Comparison of ENCODE assay signal across 11 cellular contexts in genomic region chr1:23627065-23627464, GRCh38.
A peak's percentile ranks its signal among the peaks of the same experiment; 100 is the strongest.
DNase-seq lines count a peak whose midpoint lies in the region; ATAC-seq, FAIRE-seq and TF ChIP-seq lines count a peak whose summit lies in the region.
"Had no signal": no experiment of that assay in that cellular context is flagged by ENCODE, and none has a peak within 500 bp of the region (broad histone marks: within the 10 kb centered on the region; RNA-seq: fewer than 3 reads in every experiment).

No MANE protein-coding gene starts in this region.

- peak; percentile 41 for ATAC-seq in effector memory CD8-positive, alpha-beta T cell (replicated peaks)
- ATAC-seq in gastroesophageal sphincter, result no peak
- ATAC-seq: Right ventricle myocardium inferior had no signal

- TF ChIP-seq POLR2A in gastroesophageal sphincter (IDR thresholded peaks at IDR 0.05), result no peak

- peak overlapping the region; percentile 57 to 68 for H3K4me3 Mint-ChIP-seq in effector memory CD8-positive, alpha-beta T cell
- H3K4me3 Mint-ChIP-seq: nephron progenitor cell had no signal

- H3K9me3 ChIP-seq in SU-DHL-6 (ENCODE audit: insufficient read depth, low read length), result no peaks in the 10 kb centered on the region
- H3K9me3 ChIP-seq in small intestine (ENCODE audit: control insufficient read depth, low read depth), result no peaks in the 10 kb centered on the region
- H3K9me3 ChIP-seq in SK-N-SH, result no peaks in the 10 kb centered on the region
- H3K9me3 ChIP-seq in gastroesophageal sphincter, result no peaks in the 10 kb centered on the region

- H3K4me1 ChIP-seq in small intestine (ENCODE audit: control insufficient read depth in 2 of 2, insufficient read depth in 1 of 2, low read depth in 1 of 2, low read length in 1 of 2), result no peaks in the 10 kb centered on the region
- H3K4me1 ChIP-seq in SK-N-SH (ENCODE audit: control insufficient read depth in 1 of 2, insufficient read depth in 2 of 2, low read depth in 1 of 2, low read length in 1 of 2), result no peaks in the 10 kb centered on the region
- no peaks in the 10 kb centered on the region for H3K4me1 ChIP-seq in gastroesophageal sphincter

- no peak overlapping the region for H3K4me3 ChIP-seq in SU-DHL-6 (ENCODE audit: insufficient read depth, low read length, poor library complexity, severe bottlenecking)
- H3K4me3 ChIP-seq in small intestine (ENCODE audit: low read depth in 1 of 2, low read length in 2 of 2), result no peak overlapping the region
- no peak overlapping the region for H3K4me3 ChIP-seq in SK-N-SH (ENCODE audit: low read depth in 2 of 2, low read length in 1 of 2)
- no peak overlapping the region for H3K4me3 ChIP-seq in gastroesophageal sphincter

- H3K79me2 ChIP-seq in SU-DHL-6 (ENCODE audit: insufficient read depth, low read length) (no peaks in the 10 kb centered on the region), SK-N-SH (ENCODE audit: insufficient read depth) (no peaks in the 10 kb centered on the region)

- TF ChIP-seq RAD21 in SK-N-SH (IDR thresholded peaks at IDR 0.05; ENCODE audit: low read length), result no peak

- no peaks in the 10 kb centered on the region for H3K36me3 Mint-ChIP-seq in effector memory CD8-positive, alpha-beta T cell (ENCODE audit: insufficient read depth)

- H3K4me1 Mint-ChIP-seq in effector memory CD8-positive, alpha-beta T cell (ENCODE audit: low read depth in 2 of 2), result peaks cover 10 to 11% of the 10 kb centered on the region in 2 donors

- POLR2A ChIA-PET in SK-N-SH (lab: Yijun Ruan, JAX), result no interaction called here

- TF ChIP-seq CTCF in SU-DHL-6 (IDR thresholded peaks at IDR 0.05; ENCODE audit: insufficient read depth, low read length, poor library complexity, severe bottlenecking) (no peak), SK-N-SH (IDR thresholded peaks at IDR 0.05) (no peak), gastroesophageal sphincter (IDR thresholded peaks at IDR 0.05) (no peak)

- H3F3A ChIP-seq in SU-DHL-6 (ENCODE audit: insufficient read depth), result peaks cover 10% of the 10 kb centered on the region
- peaks cover 3% of the 10 kb centered on the region for H3F3A ChIP-seq in SK-N-SH (replicated peaks; ENCODE audit: insufficient read depth)

- H4K20me1 ChIP-seq in SU-DHL-6 (ENCODE audit: low read depth, low read length) (no peaks in the 10 kb centered on the region), SK-N-SH (ENCODE audit: insufficient read depth) (no peaks in the 10 kb centered on the region)

- TF ChIP-seq EP300 in SK-N-SH (IDR thresholded peaks at IDR 0.05; ENCODE audit: borderline replicate concordance in 1 of 2, low read depth in 1 of 2, low read length in 1 of 2) (no peak), gastroesophageal sphincter (IDR thresholded peaks at IDR 0.05) (no peak)

- H3K9me3 Mint-ChIP-seq in effector memory CD8-positive, alpha-beta T cell, result peaks cover 4 to 8% of the 10 kb centered on the region in 2 donors
- H3K9me3 Mint-ChIP-seq: nephron progenitor cell had no signal

- FAIRE-seq in GM18507 (lab: Jason Lieb, UNC) (peak; percentile 12), small intestine (lab: Jason Lieb, UNC) (no peak)
- FAIRE-seq: endometrium had no signal

- H3K9ac ChIP-seq in SU-DHL-6 (ENCODE audit: low read length) (no peak overlapping the region), SK-N-SH (no peak overlapping the region)

- no peak overlapping the region for H3K27ac Mint-ChIP-seq in effector memory CD8-positive, alpha-beta T cell
- H3K27ac Mint-ChIP-seq: nephron progenitor cell had no signal

- H3K36me3 ChIP-seq in SU-DHL-6 (ENCODE audit: low read length) (no peaks in the 10 kb centered on the region), small intestine (ENCODE audit: control insufficient read depth in 2 of 2, insufficient read depth in 2 of 2, low read length in 2 of 2) (no peaks in the 10 kb centered on the region), SK-N-SH (replicated peaks in 1 of 2; ENCODE audit: control insufficient read depth in 1 of 2, insufficient read depth in 2 of 2, low read length in 1 of 2) (no peaks in the 10 kb centered on the region), gastroesophageal sphincter (no peaks in the 10 kb centered on the region)

- peaks cover 0 to 6% of the 10 kb centered on the region in 2 donors for H3K27me3 Mint-ChIP-seq in effector memory CD8-positive, alpha-beta T cell

- H3K27ac ChIP-seq in SU-DHL-6 (ENCODE audit: low read depth, low read length) (no peak overlapping the region), small intestine (ENCODE audit: low read depth in 1 of 2, low read length in 1 of 2) (peak overlapping the region in 1 of 2 donors; percentile 34), SK-N-SH (ENCODE audit: low read depth in 2 of 2, low read length in 1 of 2) (no peak overlapping the region), gastroesophageal sphincter (no peak overlapping the region)

- H3K27me3 ChIP-seq in SU-DHL-6 (ENCODE audit: low read length), result no peaks in the 10 kb centered on the region
- H3K27me3 ChIP-seq in small intestine (ENCODE audit: control insufficient read depth in 2 of 2, insufficient read depth in 2 of 2, low read length in 2 of 2), result no peaks in the 10 kb centered on the region
- H3K27me3 ChIP-seq in SK-N-SH (ENCODE audit: insufficient read depth), result no peaks in the 10 kb centered on the region
- H3K27me3 ChIP-seq in gastroesophageal sphincter, result no peaks in the 10 kb centered on the region

- no peak for DNase-seq in GM18507 (ENCODE audit: extremely low spot score, insufficient read length, low read depth)
- DNase-seq in effector memory CD8-positive, alpha-beta T cell, result no peak
- peak; percentile 66 for DNase-seq in small intestine
- DNase-seq in SK-N-SH, result no peak
- no peak for DNase-seq in stimulated activated CD4-positive, alpha-beta T cell treated with anti-CD3 and anti-CD28 coated beads, Interleukin-4, amount 100 ng/mL, for 24 hours
- DNase-seq: amygdala, nephron progenitor cell had no signal

- H3K9me2 ChIP-seq in SU-DHL-6 (replicated peaks; ENCODE audit: insufficient read depth, low read length) (no peaks in the 10 kb centered on the region), SK-N-SH (no peaks in the 10 kb centered on the region)

- 10 to 51% (median 20%) methylated on average over 8 of the region's 8 CpGs for WGBS in small intestine, 3 donors
- 82% methylated on average over 7 of the region's 8 CpGs for WGBS in SK-N-SH (ENCODE audit: low lambda C conversion rate)
- 65 to 82% methylated on average over 3 of the region's 8 CpGs for WGBS in gastroesophageal sphincter (ENCODE audit: low coverage in 1 of 2), 2 donors

- CTCF ChIA-PET in SK-N-SH (lab: Yijun Ruan, JAX), result interaction anchor here (3.5 kb wide), 1 partner anchor 10 kb away, joined by 19 read pairs; no protein-coding TSS in a partner anchor

- H3K4me2 ChIP-seq in SU-DHL-6 (ENCODE audit: low read depth, low read length, poor library complexity, severe bottlenecking) (peak overlapping the region; percentile 13), SK-N-SH (no peak overlapping the region)

- H2AFZ ChIP-seq in SU-DHL-6 (ENCODE audit: low read depth, low read length, severe bottlenecking), result no peak overlapping the region
- no peak overlapping the region for H2AFZ ChIP-seq in SK-N-SH (ENCODE audit: low read depth)

TF ChIP-seq in SK-N-SH, 30 proteins besides CTCF, POLR2A, EP300 and RAD21 (continues in another document):
- TF ChIP-seq PBX3 (IDR thresholded peaks at IDR 0.05), result no peak
- TF ChIP-seq TEAD4 (IDR thresholded peaks at IDR 0.05; ENCODE audit: borderline replicate concordance, insufficient read depth), result no peak
- no peak for TF ChIP-seq POLR2AphosphoS5 (IDR thresholded peaks at IDR 0.05; ENCODE audit: low read depth, low read length)
- TF ChIP-seq YY1 (IDR thresholded peaks at IDR 0.05; ENCODE audit: low read depth), result no peak
- TF ChIP-seq FOSL2 (IDR thresholded peaks at IDR 0.05; ENCODE audit: borderline replicate concordance, low read depth), result no peak
- TF ChIP-seq USF1 (IDR thresholded peaks at IDR 0.05; ENCODE audit: borderline replicate concordance, low read depth), result no peak
- TF ChIP-seq SMC3 (IDR thresholded peaks at IDR 0.05; ENCODE audit: low read depth, low read length), result no peak
- TF ChIP-seq NRF1 (IDR thresholded peaks at IDR 0.05; ENCODE audit: low read depth, low read length), result no peak
- TF ChIP-seq RCOR1 (IDR thresholded peaks at IDR 0.05; ENCODE audit: low read length), result no peak
- TF ChIP-seq TAF1 (IDR thresholded peaks at IDR 0.05; ENCODE audit: borderline replicate concordance, low read depth, low read length), result no peak
